ENCODE assay signal across 29 cellular contexts in genomic region chr6:44571510-44571909, GRCh38.
"Had no signal": no experiment of that assay in that cellular context is flagged by ENCODE, and none has a peak within 500 bp of the region (broad histone marks: within the 10 kb centered on the region; RNA-seq: fewer than 3 reads in every experiment).

No MANE protein-coding gene starts in this region.

- H3K27me3 ChIP-seq: ascending aorta, cardiac muscle cell, Peyer's patch, SJSA1 had no signal

- H3K4me3 ChIP-seq: ascending aorta, cardiac muscle cell, Peyer's patch, SJSA1 had no signal

- H3K36me3 ChIP-seq: ascending aorta, cardiac muscle cell, Peyer's patch, SJSA1 had no signal

- H3K27ac ChIP-seq: ascending aorta, cardiac muscle cell, Peyer's patch, RWPE1, SJSA1 had no signal

- H3K9me3 ChIP-seq: ascending aorta, Peyer's patch, SJSA1 had no signal

- DNase-seq: activated B cell treated with CpG ODN at 0.5 μM for 24 hours; activated CD4-positive, alpha-beta memory T cell treated with anti-CD3 and anti-CD28 coated beads for 36 hours; activated CD4-positive, alpha-beta T cell treated with anti-CD3 and anti-CD28 coated beads for 1 hour; activated CD4-positive, alpha-beta T cell treated with anti-CD3 and anti-CD28 coated beads, Interleukin-2, amount 10 ng/mL, durations not matched to agents 7 days and 5 days; activated CD8-positive, alpha-beta memory T cell treated with anti-CD3 and anti-CD28 coated beads for 24 hours; activated effector memory CD4-positive, alpha-beta T cell treated with anti-CD3 and anti-CD28 coated beads, Interleukin-2, amount 50 U/mL, for 16 hours; activated naive CD4-positive, alpha-beta T cell treated with Interleukin-2 at 50 U/mL for 16 hours; activated naive CD8-positive, alpha-beta T cell treated with anti-CD3 and anti-CD28 coated beads, Interleukin-2, amount 50 U/mL, for 24 hours; activated T-cell treated with anti-CD3 and anti-CD28 coated beads, Interleukin-2, amount 50 U/mL, for 4 hours; amniotic stem cell; Karpas-422; NCI-H1092; NCI-H1417; NCI-H1694; NCI-H2029; NCI-H2107; NCI-H345; NCI-H510A treated with DMSO at 0.1 percent for 48 hours; NCI-H69; NK-92 treated with Interleukin-12 subunit alpha and Interleukin-12 subunit beta, amount 100 ng/mL, for 24 hours; Peyer's patch; Right ventricle myocardium superior; SW 1271 had no signal

- ATAC-seq: activated naive CD4-positive, alpha-beta T cell treated with anti-CD3 and anti-CD28 coated beads, Interleukin-2, amount 50 U/mL, for 72 hours; activated naive CD8-positive, alpha-beta T cell treated with anti-CD3 and anti-CD28 coated beads, Interleukin-2, amount 50 U/mL, for 24 hours; activated T-cell treated with anti-CD3 and anti-CD28 coated beads, Interleukin-2, amount 50 U/mL, for 4 hours; SK-N-SH treated with all-trans-retinoic acid at 6 μM for 48 hours had no signal
